Comparison of ENCODE assay signal across 1 cellular context in the genomic region with DNA sequence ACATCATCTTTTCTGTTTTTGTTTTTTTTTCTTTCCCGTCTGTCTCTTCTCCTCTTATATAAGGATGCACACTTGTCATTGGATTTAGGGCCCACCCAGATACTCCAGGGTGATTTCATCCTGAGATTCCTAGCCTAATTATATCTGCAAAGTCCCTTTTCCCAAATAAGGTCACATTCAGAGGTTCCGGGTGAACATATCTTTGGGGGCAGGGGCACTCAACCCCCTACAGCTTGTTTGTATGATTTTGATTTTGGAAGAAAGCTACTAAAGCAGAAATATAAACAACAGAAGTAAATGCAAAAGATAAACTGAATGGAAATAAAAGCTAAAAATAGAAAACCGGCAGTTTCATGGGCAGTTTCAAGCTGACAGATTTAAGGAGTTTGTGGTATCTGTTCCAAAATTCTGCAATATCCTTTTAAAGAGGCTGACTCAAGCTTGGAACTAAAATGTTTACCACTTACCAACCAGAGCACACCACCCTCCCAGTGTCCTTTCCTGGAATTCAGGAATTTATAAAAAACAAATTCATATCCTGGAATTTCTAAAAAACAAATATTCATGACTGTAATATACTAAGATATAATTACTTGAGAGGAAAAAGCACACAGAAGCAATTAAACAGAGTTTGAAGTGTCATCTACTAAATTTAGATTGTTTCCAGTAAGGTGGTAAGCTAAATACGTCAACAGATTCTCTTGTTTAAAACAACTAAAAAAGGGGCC.
TF ChIP-seq lines count a peak whose summit lies in the region.

No MANE protein-coding gene starts in this region.

TF ChIP-seq in HEK293, 187 proteins besides CTCF, POLR2A, EP300 and RAD21 (continued from another document):
- TF ChIP-seq, protein P1, sequence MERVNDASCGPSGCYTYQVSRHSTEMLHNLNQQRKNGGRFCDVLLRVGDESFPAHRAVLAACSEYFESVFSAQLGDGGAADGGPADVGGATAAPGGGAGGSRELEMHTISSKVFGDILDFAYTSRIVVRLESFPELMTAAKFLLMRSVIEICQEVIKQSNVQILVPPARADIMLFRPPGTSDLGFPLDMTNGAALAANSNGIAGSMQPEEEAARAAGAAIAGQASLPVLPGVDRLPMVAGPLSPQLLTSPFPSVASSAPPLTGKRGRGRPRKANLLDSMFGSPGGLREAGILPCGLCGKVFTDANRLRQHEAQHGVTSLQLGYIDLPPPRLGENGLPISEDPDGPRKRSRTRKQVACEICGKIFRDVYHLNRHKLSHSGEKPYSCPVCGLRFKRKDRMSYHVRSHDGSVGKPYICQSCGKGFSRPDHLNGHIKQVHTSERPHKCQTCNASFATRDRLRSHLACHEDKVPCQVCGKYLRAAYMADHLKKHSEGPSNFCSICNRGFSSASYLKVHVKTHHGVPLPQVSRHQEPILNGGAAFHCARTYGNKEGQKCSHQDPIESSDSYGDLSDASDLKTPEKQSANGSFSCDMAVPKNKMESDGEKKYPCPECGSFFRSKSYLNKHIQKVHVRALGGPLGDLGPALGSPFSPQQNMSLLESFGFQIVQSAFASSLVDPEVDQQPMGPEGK (tag by site-specific recombination; IDR thresholded peaks at IDR 0.05): no peak
- TF ChIP-seq ZNF792 (tag by site-specific recombination; IDR thresholded peaks at IDR 0.05) (no peak), ZNF596 (tag by site-specific recombination; IDR thresholded peaks at IDR 0.05) (no peak), SETDB1 (IDR thresholded peaks at IDR 0.05; ENCODE audit: insufficient read length, low read length) (no peak), ZNF302 (tag by site-specific recombination; IDR thresholded peaks at IDR 0.05; ENCODE audit: low read depth) (no peak), ZSCAN23 (tag by site-specific recombination; IDR thresholded peaks at IDR 0.05) (no peak), ZNF544 (tag by site-specific recombination; IDR thresholded peaks at IDR 0.05) (no peak), ZNF366 (tag by site-specific recombination; conservative IDR thresholded peaks at IDR 0.05) (no peak), ZSCAN16 (tag by site-specific recombination; IDR thresholded peaks at IDR 0.05) (no peak), SP2 (tag by site-specific recombination; IDR thresholded peaks at IDR 0.05) (no peak), ZFP41 (tag by site-specific recombination; IDR thresholded peaks at IDR 0.05; ENCODE audit: borderline replicate concordance) (no peak), ZFP69B (tag by site-specific recombination; IDR thresholded peaks at IDR 0.05) (no peak), ZNF558 (tag by site-specific recombination; IDR thresholded peaks at IDR 0.05) (no peak), GLIS1 (tag by site-specific recombination; IDR thresholded peaks at IDR 0.05) (no peak), SALL2 (tag by site-specific recombination; IDR thresholded peaks at IDR 0.05; ENCODE audit: borderline replicate concordance) (no peak), ZNF174 (tag by site-specific recombination; IDR thresholded peaks at IDR 0.05) (no peak), ZNF843 (tag by site-specific recombination; IDR thresholded peaks at IDR 0.05) (0 out of 2 replicates have a peak, but pooled peaks have one; percentile 37), ZNF16 (tag by site-specific recombination; IDR thresholded peaks at IDR 0.05; ENCODE audit: low read depth) (no peak), GLI2 (tag by site-specific recombination; IDR thresholded peaks at IDR 0.05; ENCODE audit: borderline replicate concordance, low read depth) (no peak), ZEB2 (tag by site-specific recombination; IDR thresholded peaks at IDR 0.05) (peak; percentile 37; the same call in 1 of the 2 replicates), WT1 (tag by site-specific recombination; IDR thresholded peaks at IDR 0.05) (peak; percentile 48; the same call in 1 of the 2 replicates), ZNF768 (tag by site-specific recombination; IDR thresholded peaks at IDR 0.05) (no peak), REPIN1 (tag by site-specific recombination; IDR thresholded peaks at IDR 0.05; ENCODE audit: low read depth) (no peak), SCRT2 (tag by site-specific recombination; IDR thresholded peaks at IDR 0.05) (no peak), KLF1 (tag by site-specific recombination; IDR thresholded peaks at IDR 0.05) (no peak), ZNF19 (tag by site-specific recombination; IDR thresholded peaks at IDR 0.05; ENCODE audit: low read depth) (no peak), ZNF571 (tag by site-specific recombination; IDR thresholded peaks at IDR 0.05) (no peak)
- TF ChIP-seq, protein P2, sequence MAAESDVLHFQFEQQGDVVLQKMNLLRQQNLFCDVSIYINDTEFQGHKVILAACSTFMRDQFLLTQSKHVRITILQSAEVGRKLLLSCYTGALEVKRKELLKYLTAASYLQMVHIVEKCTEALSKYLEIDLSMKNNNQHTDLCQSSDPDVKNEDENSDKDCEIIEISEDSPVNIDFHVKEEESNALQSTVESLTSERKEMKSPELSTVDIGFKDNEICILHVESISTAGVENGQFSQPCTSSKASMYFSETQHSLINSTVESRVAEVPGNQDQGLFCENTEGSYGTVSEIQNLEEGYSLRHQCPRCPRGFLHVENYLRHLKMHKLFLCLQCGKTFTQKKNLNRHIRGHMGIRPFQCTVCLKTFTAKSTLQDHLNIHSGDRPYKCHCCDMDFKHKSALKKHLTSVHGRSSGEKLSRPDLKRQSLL (tag by site-specific recombination; IDR thresholded peaks at IDR 0.05): no peak
- TF ChIP-seq, protein P3, sequence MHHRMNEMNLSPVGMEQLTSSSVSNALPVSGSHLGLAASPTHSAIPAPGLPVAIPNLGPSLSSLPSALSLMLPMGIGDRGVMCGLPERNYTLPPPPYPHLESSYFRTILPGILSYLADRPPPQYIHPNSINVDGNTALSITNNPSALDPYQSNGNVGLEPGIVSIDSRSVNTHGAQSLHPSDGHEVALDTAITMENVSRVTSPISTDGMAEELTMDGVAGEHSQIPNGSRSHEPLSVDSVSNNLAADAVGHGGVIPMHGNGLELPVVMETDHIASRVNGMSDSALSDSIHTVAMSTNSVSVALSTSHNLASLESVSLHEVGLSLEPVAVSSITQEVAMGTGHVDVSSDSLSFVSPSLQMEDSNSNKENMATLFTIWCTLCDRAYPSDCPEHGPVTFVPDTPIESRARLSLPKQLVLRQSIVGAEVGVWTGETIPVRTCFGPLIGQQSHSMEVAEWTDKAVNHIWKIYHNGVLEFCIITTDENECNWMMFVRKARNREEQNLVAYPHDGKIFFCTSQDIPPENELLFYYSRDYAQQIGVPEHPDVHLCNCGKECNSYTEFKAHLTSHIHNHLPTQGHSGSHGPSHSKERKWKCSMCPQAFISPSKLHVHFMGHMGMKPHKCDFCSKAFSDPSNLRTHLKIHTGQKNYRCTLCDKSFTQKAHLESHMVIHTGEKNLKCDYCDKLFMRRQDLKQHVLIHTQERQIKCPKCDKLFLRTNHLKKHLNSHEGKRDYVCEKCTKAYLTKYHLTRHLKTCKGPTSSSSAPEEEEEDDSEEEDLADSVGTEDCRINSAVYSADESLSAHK (tag by site-specific recombination; IDR thresholded peaks at IDR 0.05): peak; percentile 53; the same call in 1 of the 2 replicates
- TF ChIP-seq, protein P4, sequence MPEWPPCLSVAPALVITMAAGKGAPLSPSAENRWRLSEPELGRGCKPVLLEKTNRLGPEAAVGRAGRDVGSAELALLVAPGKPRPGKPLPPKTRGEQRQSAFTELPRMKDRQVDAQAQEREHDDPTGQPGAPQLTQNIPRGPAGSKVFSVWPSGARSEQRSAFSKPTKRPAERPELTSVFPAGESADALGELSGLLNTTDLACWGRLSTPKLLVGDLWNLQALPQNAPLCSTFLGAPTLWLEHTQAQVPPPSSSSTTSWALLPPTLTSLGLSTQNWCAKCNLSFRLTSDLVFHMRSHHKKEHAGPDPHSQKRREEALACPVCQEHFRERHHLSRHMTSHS (tag by site-specific recombination; IDR thresholded peaks at IDR 0.05): no peak
- TF ChIP-seq, protein P5, sequence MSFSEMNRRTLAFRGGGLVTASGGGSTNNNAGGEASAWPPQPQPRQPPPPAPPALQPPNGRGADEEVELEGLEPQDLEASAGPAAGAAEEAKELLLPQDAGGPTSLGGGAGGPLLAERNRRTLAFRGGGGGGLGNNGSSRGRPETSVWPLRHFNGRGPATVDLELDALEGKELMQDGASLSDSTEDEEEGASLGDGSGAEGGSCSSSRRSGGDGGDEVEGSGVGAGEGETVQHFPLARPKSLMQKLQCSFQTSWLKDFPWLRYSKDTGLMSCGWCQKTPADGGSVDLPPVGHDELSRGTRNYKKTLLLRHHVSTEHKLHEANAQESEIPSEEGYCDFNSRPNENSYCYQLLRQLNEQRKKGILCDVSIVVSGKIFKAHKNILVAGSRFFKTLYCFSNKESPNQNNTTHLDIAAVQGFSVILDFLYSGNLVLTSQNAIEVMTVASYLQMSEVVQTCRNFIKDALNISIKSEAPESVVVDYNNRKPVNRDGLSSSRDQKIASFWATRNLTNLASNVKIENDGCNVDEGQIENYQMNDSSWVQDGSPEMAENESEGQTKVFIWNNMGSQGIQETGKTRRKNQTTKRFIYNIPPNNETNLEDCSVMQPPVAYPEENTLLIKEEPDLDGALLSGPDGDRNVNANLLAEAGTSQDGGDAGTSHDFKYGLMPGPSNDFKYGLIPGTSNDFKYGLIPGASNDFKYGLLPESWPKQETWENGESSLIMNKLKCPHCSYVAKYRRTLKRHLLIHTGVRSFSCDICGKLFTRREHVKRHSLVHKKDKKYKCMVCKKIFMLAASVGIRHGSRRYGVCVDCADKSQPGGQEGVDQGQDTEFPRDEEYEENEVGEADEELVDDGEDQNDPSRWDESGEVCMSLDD (tag by site-specific recombination; IDR thresholded peaks at IDR 0.05): no peak
- TF ChIP-seq, protein P6, sequence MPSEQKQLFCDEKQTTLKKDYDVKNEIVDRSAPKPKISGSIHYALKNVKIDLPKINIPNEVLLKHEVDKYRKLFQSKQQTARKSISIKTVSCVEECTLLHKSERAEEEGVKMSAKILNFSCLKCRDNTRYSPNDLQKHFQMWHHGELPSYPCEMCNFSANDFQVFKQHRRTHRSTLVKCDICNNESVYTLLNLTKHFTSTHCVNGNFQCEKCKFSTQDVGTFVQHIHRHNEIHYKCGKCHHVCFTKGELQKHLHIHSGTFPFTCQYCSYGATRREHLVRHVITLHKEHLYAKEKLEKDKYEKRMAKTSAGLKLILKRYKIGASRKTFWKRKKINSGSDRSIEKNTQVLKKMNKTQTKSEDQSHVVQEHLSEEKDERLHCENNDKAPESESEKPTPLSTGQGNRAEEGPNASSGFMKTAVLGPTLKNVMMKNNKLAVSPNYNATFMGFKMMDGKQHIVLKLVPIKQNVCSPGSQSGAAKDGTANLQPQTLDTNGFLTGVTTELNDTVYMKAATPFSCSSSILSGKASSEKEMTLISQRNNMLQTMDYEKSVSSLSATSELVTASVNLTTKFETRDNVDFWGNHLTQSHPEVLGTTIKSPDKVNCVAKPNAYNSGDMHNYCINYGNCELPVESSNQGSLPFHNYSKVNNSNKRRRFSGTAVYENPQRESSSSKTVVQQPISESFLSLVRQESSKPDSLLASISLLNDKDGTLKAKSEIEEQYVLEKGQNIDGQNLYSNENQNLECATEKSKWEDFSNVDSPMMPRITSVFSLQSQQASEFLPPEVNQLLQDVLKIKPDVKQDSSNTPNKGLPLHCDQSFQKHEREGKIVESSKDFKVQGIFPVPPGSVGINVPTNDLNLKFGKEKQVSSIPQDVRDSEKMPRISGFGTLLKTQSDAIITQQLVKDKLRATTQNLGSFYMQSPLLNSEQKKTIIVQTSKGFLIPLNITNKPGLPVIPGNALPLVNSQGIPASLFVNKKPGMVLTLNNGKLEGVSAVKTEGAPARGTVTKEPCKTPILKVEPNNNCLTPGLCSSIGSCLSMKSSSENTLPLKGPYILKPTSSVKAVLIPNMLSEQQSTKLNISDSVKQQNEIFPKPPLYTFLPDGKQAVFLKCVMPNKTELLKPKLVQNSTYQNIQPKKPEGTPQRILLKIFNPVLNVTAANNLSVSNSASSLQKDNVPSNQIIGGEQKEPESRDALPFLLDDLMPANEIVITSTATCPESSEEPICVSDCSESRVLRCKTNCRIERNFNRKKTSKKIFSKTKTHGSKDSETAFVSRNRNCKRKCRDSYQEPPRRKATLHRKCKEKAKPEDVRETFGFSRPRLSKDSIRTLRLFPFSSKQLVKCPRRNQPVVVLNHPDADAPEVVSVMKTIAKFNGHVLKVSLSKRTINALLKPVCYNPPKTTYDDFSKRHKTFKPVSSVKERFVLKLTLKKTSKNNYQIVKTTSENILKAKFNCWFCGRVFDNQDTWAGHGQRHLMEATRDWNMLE (tag by site-specific recombination; conservative IDR thresholded peaks at IDR 0.05; ENCODE audit: low read depth): no peak
TF ChIP-seq in HEK293: peak in this region for 11.
